ENCODE assay signal across 27 cellular contexts in genomic region chr2:72117029-72117428, GRCh38. TPM values are rescaled to one million over a fixed set of nuclear protein-coding genes. Genes with fewer than 3 reads are reported as not detected.
"Had no signal": no experiment of that assay in that cellular context is flagged by ENCODE, and none has a peak within 500 bp of the region (broad histone marks: within the 10 kb centered on the region; RNA-seq: fewer than 3 reads in every experiment).

No MANE protein-coding gene starts in this region.

- DNase-seq: activated CD4-positive, alpha-beta T cell treated with anti-CD3 and anti-CD28 coated beads for 48 hours; activated CD4-positive, alpha-beta T cell treated with anti-CD3 and anti-CD28 coated beads, Interleukin-2, amount 50 U/mL, for 4 hours; activated CD4-positive, CD25-positive, alpha-beta regulatory T cell treated with anti-CD3 and anti-CD28 coated beads, Interleukin-2, amount 50 U/mL, for 72 hours; activated CD8-positive, alpha-beta T cell treated with anti-CD3 and anti-CD28 coated beads, Interleukin-2, amount 10 ng/mL, durations not matched to agents 7 days and 5 days; activated effector memory CD4-positive, alpha-beta T cell treated with anti-CD3 and anti-CD28 coated beads, Interleukin-2, amount 50 U/mL, for 16 hours; activated naive CD4-positive, alpha-beta T cell treated with Interleukin-2 at 50 U/mL for 16 hours; activated naive CD8-positive, alpha-beta T cell treated with anti-CD3 and anti-CD28 coated beads, Interleukin-2, amount 50 U/mL, for 24 hours; activated T-cell treated with anti-CD3 and anti-CD28 coated beads, Interleukin-2, amount 50 U/mL, for 4 hours; amniotic stem cell; KG1; NCI-H1048; NCI-H2029; NCI-H2107; NCI-H345; NCI-H510A; NCI-H526 treated with DMSO at 0.1 percent for 48 hours; NCI-H82; NK-92 treated with Interleukin-12 subunit alpha and Interleukin-12 subunit beta, amount 100 ng/mL, for 24 hours; OCI-M1; Peyer's patch; SIG-M5; T-helper 17 cell; T-helper 9 cell had no signal

- H3K4me3 ChIP-seq: Peyer's patch had no signal

- H3K4me1 Mint-ChIP-seq: activated naive CD8-positive, alpha-beta T cell treated with anti-CD3 and anti-CD28 coated beads, Interleukin-2, amount 50 U/mL, for 24 hours; IgD-negative memory B cell; T-helper 17 cell had no signal

- H3K27me3 ChIP-seq: Peyer's patch had no signal

- H3K27ac Mint-ChIP-seq: activated CD8-positive, alpha-beta T cell treated with anti-CD3 and anti-CD28 coated beads, Interleukin-2, amount 10 ng/mL, durations not matched to agents 7 days and 5 days; activated naive CD8-positive, alpha-beta T cell treated with anti-CD3 and anti-CD28 coated beads, Interleukin-2, amount 50 U/mL, for 24 hours; brain; IgD-negative memory B cell; T-helper 17 cell; WTC11 had no signal

- ATAC-seq: activated CD8-positive, alpha-beta T cell treated with anti-CD3 and anti-CD28 coated beads, Interleukin-2, amount 10 ng/mL, durations not matched to agents 7 days and 5 days; activated naive CD4-positive, alpha-beta T cell treated with anti-CD3 and anti-CD28 coated beads, Interleukin-2, amount 50 U/mL, for 72 hours; activated naive CD8-positive, alpha-beta T cell treated with anti-CD3 and anti-CD28 coated beads, Interleukin-2, amount 50 U/mL, for 24 hours; T-helper 17 cell had no signal

- H3K4me3 Mint-ChIP-seq: activated CD8-positive, alpha-beta T cell treated with anti-CD3 and anti-CD28 coated beads, Interleukin-2, amount 10 ng/mL, durations not matched to agents 7 days and 5 days; activated naive CD8-positive, alpha-beta T cell treated with anti-CD3 and anti-CD28 coated beads, Interleukin-2, amount 50 U/mL, for 24 hours; activated T-cell treated with anti-CD3 and anti-CD28 coated beads, Interleukin-2, amount 50 U/mL, for 4 hours; brain; IgD-negative memory B cell; T-helper 17 cell; WTC11 had no signal

- H3K9me3 ChIP-seq: Peyer's patch had no signal

- H3K27ac ChIP-seq: Peyer's patch had no signal

- H3K36me3 ChIP-seq: Peyer's patch had no signal

- H3K36me3 Mint-ChIP-seq: brain, IgD-negative memory B cell had no signal

RNA-seq across cellular contexts. Expression of gene CYP26B1, which starts 30.6 kb away (rescaled TPM):
- total RNA-seq: activated CD8-positive, alpha-beta T cell treated with anti-CD3 and anti-CD28 coated beads, Interleukin-2, amount 10 ng/mL, durations not matched to agents 7 days and 5 days; T-helper 17 cell had no signal
